Comparison of ENCODE assay signal across 21 cellular contexts in the genomic region with DNA sequence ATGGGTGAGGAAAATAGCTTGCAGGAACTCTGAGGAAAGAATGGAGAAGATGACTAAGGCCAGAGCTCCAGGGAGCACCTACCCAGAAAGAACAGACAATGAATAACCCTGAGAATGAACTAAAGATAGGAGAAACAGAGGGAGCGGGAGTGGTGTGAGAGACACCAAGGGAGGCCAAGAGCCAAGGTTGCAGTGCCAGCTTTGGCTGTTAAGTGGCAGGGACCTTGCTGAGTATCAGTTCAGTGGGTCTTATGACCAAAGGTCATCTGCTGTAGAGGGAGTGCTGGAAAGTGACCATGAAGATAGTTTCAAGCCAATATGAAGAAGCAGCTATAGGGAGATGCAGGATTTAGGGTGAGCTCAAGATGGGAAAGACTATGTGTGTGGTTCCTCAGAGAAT. TPM values are rescaled to one million over a fixed set of nuclear protein-coding genes. Genes with fewer than 3 reads are reported as not detected.
"Had no signal": no experiment of that assay in that cellular context is flagged by ENCODE, and none has a peak within 500 bp of the region (broad histone marks: within the 10 kb centered on the region; RNA-seq: fewer than 3 reads in every experiment).

No MANE protein-coding gene starts in this region.

- H3K27me3 Mint-ChIP-seq: stimulated activated naive CD8-positive, alpha-beta T cell treated with anti-CD3 and anti-CD28 coated beads, Interleukin-15, Interleukin-2, amounts not matched to agents 100 ng/mL and 50 ng/mL, for 24 hours had no signal

- H3K9me3 ChIP-seq: breast epithelium, pancreas, psoas muscle, tibial nerve had no signal

- H3K27ac ChIP-seq: breast epithelium, pancreas, psoas muscle, tibial nerve had no signal

- H3K4me1 Mint-ChIP-seq: immature natural killer cell; naive thymus-derived CD8-positive, alpha-beta T cell had no signal

- H3K4me2 ChIP-seq: smooth muscle cell had no signal

- H3K4me3 Mint-ChIP-seq: immature natural killer cell; naive thymus-derived CD8-positive, alpha-beta T cell; stimulated activated effector memory CD8-positive, alpha-beta T cell treated with anti-CD3 and anti-CD28 coated beads, Interleukin-12 subunit alpha, Interleukin-12 subunit beta, amount 100 ng/mL, for 72 hours; stimulated activated naive CD8-positive, alpha-beta T cell treated with anti-CD3 and anti-CD28 coated beads, Interleukin-15, Interleukin-2, amounts not matched to agents 100 ng/mL and 50 ng/mL, for 24 hours had no signal

- H3K27ac Mint-ChIP-seq: naive thymus-derived CD8-positive, alpha-beta T cell; stimulated activated effector memory CD8-positive, alpha-beta T cell treated with anti-CD3 and anti-CD28 coated beads, Interleukin-12 subunit alpha, Interleukin-12 subunit beta, amount 100 ng/mL, for 72 hours; stimulated activated naive CD8-positive, alpha-beta T cell treated with anti-CD3 and anti-CD28 coated beads, Interleukin-15, Interleukin-2, amounts not matched to agents 100 ng/mL and 50 ng/mL, for 24 hours had no signal

- H3K4me1 ChIP-seq: breast epithelium had no signal

- H3K9me3 Mint-ChIP-seq: immature natural killer cell; naive thymus-derived CD8-positive, alpha-beta T cell; stimulated activated effector memory CD8-positive, alpha-beta T cell treated with anti-CD3 and anti-CD28 coated beads, Interleukin-12 subunit alpha, Interleukin-12 subunit beta, amount 100 ng/mL, for 72 hours; stimulated activated naive CD8-positive, alpha-beta T cell treated with anti-CD3 and anti-CD28 coated beads, Interleukin-15, Interleukin-2, amounts not matched to agents 100 ng/mL and 50 ng/mL, for 24 hours had no signal

- ATAC-seq: naive thymus-derived CD8-positive, alpha-beta T cell; pancreas; psoas muscle; stimulated activated effector memory CD8-positive, alpha-beta T cell treated with anti-CD3 and anti-CD28 coated beads, Interleukin-12 subunit alpha, Interleukin-12 subunit beta, amount 100 ng/mL, for 72 hours had no signal

- H3K36me3 ChIP-seq: breast epithelium had no signal

- H3K4me3 ChIP-seq: breast epithelium, dorsolateral prefrontal cortex, pancreas, psoas muscle, smooth muscle cell, tibial nerve had no signal

- DNase-seq: central memory CD4-positive, alpha-beta T cell; cortex of kidney; effector CD8-positive, alpha-beta T cell; foreskin melanocyte; immature natural killer cell; left cardiac atrium; mesendoderm; naive thymus-derived CD8-positive, alpha-beta T cell; occipital lobe; pancreas; psoas muscle; retina; stimulated activated CD4-positive, alpha-beta T cell treated with anti-CD3 and anti-CD28 coated beads, Interleukin-4, amount 100 ng/mL, for 1 hour; stimulated activated CD8-positive, alpha-beta memory T cell treated with anti-CD3 and anti-CD28 coated beads, Interleukin-4, amount 100 ng/mL, for 48 hours had no signal

- H3K27me3 ChIP-seq: breast epithelium, dorsolateral prefrontal cortex, pancreas, tibial nerve had no signal

- H3K36me3 Mint-ChIP-seq: immature natural killer cell; naive thymus-derived CD8-positive, alpha-beta T cell had no signal

RNA-seq across cellular contexts. Expression of gene P4HA2, which starts 16.7 kb away (rescaled TPM):
- total RNA-seq: naive thymus-derived CD8-positive, alpha-beta T cell had no signal

RNA-seq across cellular contexts. Expression of gene PDLIM4, which starts 46.6 kb away (rescaled TPM):
- total RNA-seq: mononuclear cell; naive thymus-derived CD8-positive, alpha-beta T cell had no signal
